22 cellular contexts compared by ENCODE assay signal in genomic region chr4:22336822-22337221, GRCh38.
"Had no signal": no experiment of that assay in that cellular context is flagged by ENCODE, and none has a peak within 500 bp of the region (broad histone marks: within the 10 kb centered on the region; RNA-seq: fewer than 3 reads in every experiment).

No MANE protein-coding gene starts in this region.

- ATAC-seq: HepG2, SK-N-SH treated with all-trans-retinoic acid at 6 μM for 48 hours had no signal

- FAIRE-seq: HepG2, RCC 7860 had no signal

- DNase-seq: IMR-90, Karpas-422, KG1, MM.1S, NCI-H1092 treated with DMSO at 0.1 percent for 48 hours, NCI-H1436, NCI-H187, NCI-H2029, NCI-H2081 treated with DMSO at 0.1 percent for 48 hours, NCI-H2171, NCI-H226, NCI-H446, NCI-H510A, NCI-H524 treated with DMSO at 0.1 percent for 48 hours, NCI-H69, NCI-H774, RPMI8226, SHP77, T-helper 1 cell had no signal
